Comparison of ENCODE assay signal across 9 cellular contexts in genomic region chr17:559699-560378, GRCh38.
DNase-seq lines count a peak whose midpoint lies in the region; ATAC-seq and TF ChIP-seq lines count a peak whose summit lies in the region.
"Had no signal": no experiment of that assay in that cellular context is flagged by ENCODE, and none has a peak within 500 bp of the region (broad histone marks: within the 10 kb centered on the region; RNA-seq: fewer than 3 reads in every experiment).

No MANE protein-coding gene starts in this region.

- no peaks in the 10 kb centered on the region for H3K27me3 Mint-ChIP-seq in T-helper 1 cell treated with Interleukin-12 subunit alpha and Interleukin-12 subunit beta and Interleukin-4 antibody, amounts not matched to agents 30 μg/mL and 1 μg/mL, for 36 hours (ENCODE audit: low read depth)
- H3K27me3 Mint-ChIP-seq in mesothelial cell of epicardium (ENCODE audit: low read depth), result no peaks in the 10 kb centered on the region
- H3K27me3 Mint-ChIP-seq: stimulated activated memory B cell treated with anti-CD40 and anti-IgM and Interleukin-4, amounts not matched to agents 10 μg/mL and 1 μg/mL and 100 μg/mL, for 72 hours had no signal

- H3K9me3 Mint-ChIP-seq in T-helper 1 cell treated with Interleukin-12 subunit alpha and Interleukin-12 subunit beta and Interleukin-4 antibody, amounts not matched to agents 30 μg/mL and 1 μg/mL, for 36 hours, result no peaks in the 10 kb centered on the region
- H3K9me3 Mint-ChIP-seq in mesothelial cell of epicardium, result no peaks in the 10 kb centered on the region
- H3K9me3 Mint-ChIP-seq: stimulated activated memory B cell treated with anti-CD40 and anti-IgM and Interleukin-4, amounts not matched to agents 10 μg/mL and 1 μg/mL and 100 μg/mL, for 72 hours had no signal

- no peaks in the 10 kb centered on the region for H3K9me3 ChIP-seq in left lung
- H3K9me3 ChIP-seq in tibial artery, result no peaks in the 10 kb centered on the region

- H3K36me3 Mint-ChIP-seq in T-helper 1 cell treated with Interleukin-12 subunit alpha and Interleukin-12 subunit beta and Interleukin-4 antibody, amounts not matched to agents 30 μg/mL and 1 μg/mL, for 36 hours (ENCODE audit: low read depth), result peaks cover 29% of the 10 kb centered on the region
- H3K36me3 Mint-ChIP-seq in mesothelial cell of epicardium, result peaks cover 26% of the 10 kb centered on the region

- DNase-seq in T-helper 1 cell (no peak), caudate nucleus (lab: John Stamatoyannopoulos, UW) (peak in 13 of 61 donors; percentile 0 to 53 (median 9)), left lung (no peak), tibial artery (peak; percentile 69 to 75), SK-N-DZ (ENCODE audit: low spot score) (no peak), mesothelial cell of epicardium (ENCODE audit: low spot score in 2 of 2, unreplicated experiment in 2 of 2) (no peak)

- peak; percentile 89 for ATAC-seq in left lung
- no peak for ATAC-seq in GM19328 (IDR thresholded peaks at IDR 0.05; ENCODE audit: unreplicated experiment)
- ATAC-seq: stimulated activated memory B cell treated with anti-CD40 and anti-IgM and Interleukin-4, amounts not matched to agents 10 μg/mL and 1 μg/mL and 100 μg/mL, for 72 hours had no signal

- H3K27ac ChIP-seq in caudate nucleus (ENCODE audit: low read depth, low read length) (peak overlapping the region; percentile 77), left lung (peak overlapping the region; percentile 49 to 86), tibial artery (peak overlapping the region; percentile 51 to 56)

- H3K27me3 ChIP-seq in left lung (no peaks in the 10 kb centered on the region), tibial artery (no peaks in the 10 kb centered on the region)

- H3K4me3 Mint-ChIP-seq in T-helper 1 cell treated with Interleukin-12 subunit alpha and Interleukin-12 subunit beta and Interleukin-4 antibody, amounts not matched to agents 30 μg/mL and 1 μg/mL, for 36 hours, result no peak overlapping the region
- no peak overlapping the region for H3K4me3 Mint-ChIP-seq in mesothelial cell of epicardium
- H3K4me3 Mint-ChIP-seq: stimulated activated memory B cell treated with anti-CD40 and anti-IgM and Interleukin-4, amounts not matched to agents 10 μg/mL and 1 μg/mL and 100 μg/mL, for 72 hours had no signal

- peaks cover 22% of the 10 kb centered on the region for H3K4me1 Mint-ChIP-seq in T-helper 1 cell treated with Interleukin-12 subunit alpha and Interleukin-12 subunit beta and Interleukin-4 antibody, amounts not matched to agents 30 μg/mL and 1 μg/mL, for 36 hours (ENCODE audit: low read depth)
- H3K4me1 Mint-ChIP-seq in mesothelial cell of epicardium, result no peaks in the 10 kb centered on the region

- TF ChIP-seq CTCF in left lung (IDR thresholded peaks at IDR 0.05), result no peak
- TF ChIP-seq CTCF in tibial artery (IDR thresholded peaks at IDR 0.05), result no peak
- no peak for TF ChIP-seq CTCF in mesothelial cell of epicardium (IDR thresholded peaks at IDR 0.05; ENCODE audit: unreplicated experiment)

- intact Hi-C loops in left lung (cut with DNase I), result no loop called here
- intact Hi-C loops in tibial artery (cut with DNase I; ENCODE audit: low total_unique reads), result no loop called here

- no peak overlapping the region for H3K4me3 ChIP-seq in left lung
- H3K4me3 ChIP-seq in tibial artery, result no peak overlapping the region

- H3K4me1 ChIP-seq in left lung (peaks cover 20 to 54% of the 10 kb centered on the region in 2 donors), tibial artery (peaks cover 0 to 18% (median 0%) of the 10 kb centered on the region in 4 donors)

- peak overlapping the region; percentile 31 for H3K27ac Mint-ChIP-seq in T-helper 1 cell treated with Interleukin-12 subunit alpha and Interleukin-12 subunit beta and Interleukin-4 antibody, amounts not matched to agents 30 μg/mL and 1 μg/mL, for 36 hours
- no peak overlapping the region for H3K27ac Mint-ChIP-seq in mesothelial cell of epicardium
- H3K27ac Mint-ChIP-seq: stimulated activated memory B cell treated with anti-CD40 and anti-IgM and Interleukin-4, amounts not matched to agents 10 μg/mL and 1 μg/mL and 100 μg/mL, for 72 hours had no signal

- H3K36me3 ChIP-seq in left lung (peaks cover 0 to 62% of the 10 kb centered on the region in 2 donors), tibial artery (peaks cover 18 to 60% (median 20%) of the 10 kb centered on the region in 3 donors)

Comparison
In these comparisons a context has a peak if more than half of its experiments do, and no peak if none do; other contexts are left out.
1. DNase-seq: peak in tibial artery (2 of 2); none in T-helper 1 cell (0 of 5), left lung (0 of 2), SK-N-DZ (single experiment) and mesothelial cell of epicardium (0 of 2).
2. Peak in every context shown above with its lines, with median percentiles within 50 percentile points of each other: H3K27ac ChIP-seq.